In genomic region chr3:133440652-133441051, GRCh38 we compare ENCODE assay signal across 19 cellular contexts. TPM values are rescaled to one million over a fixed set of nuclear protein-coding genes. Genes with fewer than 3 reads are reported as not detected.
"Had no signal": no experiment of that assay in that cellular context is flagged by ENCODE, and none has a peak within 500 bp of the region (broad histone marks: within the 10 kb centered on the region; RNA-seq: fewer than 3 reads in every experiment).

No MANE protein-coding gene starts in this region.

- DNase-seq: activated CD4-positive, alpha-beta memory T cell treated with anti-CD3 and anti-CD28 coated beads for 36 hours; activated naive CD4-positive, alpha-beta T cell treated with Interleukin-2 at 50 U/mL for 16 hours; activated naive CD8-positive, alpha-beta T cell treated with anti-CD3 and anti-CD28 coated beads, Interleukin-2, amount 10 ng/mL, durations not matched to agents 7 days and 5 days; activated T-cell treated with anti-CD3 and anti-CD28 coated beads for 4 hours; caudate nucleus; colonic mucosa; erythroblast; heart right ventricle; kidney glomerular epithelial cell; nucleus accumbens; stimulated activated naive CD8-positive, alpha-beta T cell treated with anti-CD3 and anti-CD28 coated beads, Interleukin-15, Interleukin-2, amounts not matched to agents 100 U/mL and 50 U/mL, for 24 hours; substantia nigra; tibial artery had no signal

- H3K27ac ChIP-seq: colonic mucosa, gastroesophageal sphincter, heart right ventricle, tibial artery had no signal

- H3K9me3 ChIP-seq: colonic mucosa, gastroesophageal sphincter, heart right ventricle, tibial artery had no signal

- H3K36me3 ChIP-seq: colonic mucosa, gastroesophageal sphincter, heart right ventricle, tibial artery had no signal

- H3K4me3 ChIP-seq: colonic mucosa, gastroesophageal sphincter, heart right ventricle, skin epidermis, tibial artery had no signal

- H3K4me1 ChIP-seq: colonic mucosa, gastroesophageal sphincter, tibial artery had no signal

- ATAC-seq: gastroesophageal sphincter; stimulated activated naive CD8-positive, alpha-beta T cell treated with anti-CD3 and anti-CD28 coated beads, Interleukin-15, Interleukin-2, amounts not matched to agents 100 U/mL and 50 U/mL, for 24 hours had no signal

- H3K27me3 ChIP-seq: colonic mucosa, gastroesophageal sphincter, heart right ventricle, tibial artery had no signal

RNA-seq across cellular contexts. Expression of gene BFSP2, which starts 40.8 kb away (rescaled TPM):
- total RNA-seq: activated CD4-positive, alpha-beta memory T cell treated with anti-CD3 and anti-CD28 coated beads for 36 hours; activated naive CD8-positive, alpha-beta T cell treated with anti-CD3 and anti-CD28 coated beads, Interleukin-2, amount 10 ng/mL, durations not matched to agents 7 days and 5 days; gastroesophageal sphincter; heart right ventricle; liver; mesenteric fat pad; posterior vena cava; urinary bladder had no signal
- polyA plus RNA-seq: urinary bladder had no signal
